21 cellular contexts compared by ENCODE assay signal in genomic region chr11:27697679-27698275, GRCh38. TPM values are rescaled to one million over a fixed set of nuclear protein-coding genes. Genes with fewer than 3 reads are reported as not detected.
DNase-seq lines count a peak whose midpoint lies in the region; ATAC-seq, FAIRE-seq and TF ChIP-seq lines count a peak whose summit lies in the region.
"Had no signal": no experiment of that assay in that cellular context is flagged by ENCODE, and none has a peak within 500 bp of the region (broad histone marks: within the 10 kb centered on the region; RNA-seq: fewer than 3 reads in every experiment).

No MANE protein-coding gene starts in this region.

- in situ Hi-C loops in GM12878 (cut with MboI): no loop called here

- no peak overlapping the region for H3K4me3 Mint-ChIP-seq in activated CD8-positive, alpha-beta memory T cell treated with anti-CD3 and anti-CD28 coated beads, Interleukin-2, amount 10 ng/mL, durations not matched to agents 7 days and 5 days
- H3K4me3 Mint-ChIP-seq: activated naive CD4-positive, alpha-beta T cell treated with anti-CD3 and anti-CD28 coated beads, Interleukin-2, amount 10 ng/mL, durations not matched to agents 7 days and 5 days had no signal

- TF ChIP-seq RAD21 in HCT116 (IDR thresholded peaks at IDR 0.05; ENCODE audit: low read depth) (no peak), GM12878 (IDR thresholded peaks at IDR 0.05; ENCODE audit: insufficient read depth, low read depth, low read length) (no peak)

- no peak overlapping the region for H3K27ac Mint-ChIP-seq in activated CD8-positive, alpha-beta memory T cell treated with anti-CD3 and anti-CD28 coated beads, Interleukin-2, amount 10 ng/mL, durations not matched to agents 7 days and 5 days
- H3K27ac Mint-ChIP-seq: activated naive CD4-positive, alpha-beta T cell treated with anti-CD3 and anti-CD28 coated beads, Interleukin-2, amount 10 ng/mL, durations not matched to agents 7 days and 5 days had no signal

- no peak for FAIRE-seq in GM12878 (lab: Jason Lieb, UNC)

- POLR2A ChIA-PET in HCT116 (lab: Charles Lee): no interaction called here
- POLR2A ChIA-PET in GM12878 (lab: Charles Lee): no interaction called here

- peaks cover 17% of the 10 kb centered on the region; the same call in 1 of the 2 replicates for H4K20me1 ChIP-seq in HCT116 (ENCODE audit: insufficient read depth)
- no peaks in the 10 kb centered on the region for H4K20me1 ChIP-seq in GM12878 (ENCODE audit: control insufficient read depth, insufficient read depth)

- H3K27ac ChIP-seq in ACC112 (ENCODE audit: low read depth, low read length) (peak overlapping the region; percentile 46), HCT116 (ENCODE audit: low read depth, low read length) (no peak overlapping the region; the same call in 1 of the 2 replicates), GM12878 (ENCODE audit: control insufficient read depth, insufficient read depth) (no peak overlapping the region)
- H3K27ac ChIP-seq: cardiac muscle cell had no signal

- TF ChIP-seq CTCF in HCT116 (IDR thresholded peaks at IDR 0.05 in 2 of 3, conservative IDR thresholded peaks at IDR 0.05 in 1 of 3; ENCODE audit: borderline replicate concordance in 1 of 3, insufficient read depth in 1 of 3, low read depth in 2 of 3, low read length in 2 of 3): no peak
- TF ChIP-seq CTCF in GM12878 (IDR thresholded peaks at IDR 0.05 in 2 of 3, conservative IDR thresholded peaks at IDR 0.05 in 1 of 3; ENCODE audit: control insufficient read depth in 2 of 3, extremely low read depth in 1 of 3, insufficient read depth in 1 of 3, low read depth in 3 of 3, low read length in 3 of 3): no peak

- H3K4me2 ChIP-seq in HCT116 (ENCODE audit: low read length) (peak overlapping the region; percentile 91), GM12878 (ENCODE audit: control insufficient read depth, insufficient read depth) (no peak overlapping the region)

- H3K36me3 ChIP-seq in ACC112 (ENCODE audit: insufficient read depth, low read length) (no peaks in the 10 kb centered on the region), HCT116 (ENCODE audit: control insufficient read depth in 1 of 2, insufficient read depth in 2 of 2, low read length in 2 of 2) (0 out of 4 replicates have a peak, but pooled peaks cover 0 to 5% of the 10 kb centered on the region in 2 experiments), GM12878 (ENCODE audit: control insufficient read depth in 2 of 2, insufficient read depth in 2 of 2, low read length in 1 of 2) (no peaks in the 10 kb centered on the region)
- H3K36me3 ChIP-seq: cardiac muscle cell had no signal

- H3K9me3 ChIP-seq in HCT116 (ENCODE audit: control insufficient read depth in 1 of 2, insufficient read depth in 1 of 2, low read depth in 1 of 2, low read length in 2 of 2) (no peaks in the 10 kb centered on the region), GM12878 (replicated peaks; ENCODE audit: control insufficient read depth, insufficient read depth, low read length) (no peaks in the 10 kb centered on the region)

- CTCF ChIA-PET in HCT116 (lab: Charles Lee) (interaction anchor here (0.7 to 4.2 kb wide), 2 partner anchors 832 to 1631 kb away, joined by 4 to 17 read pairs; no protein-coding TSS in a partner anchor), GM12878 (lab: Yijun Ruan, JAX) (interaction anchor here (0.9 to 3.8 kb wide), 11 partner anchors 7 to 1638 kb away, joined by 3 to 33 read pairs (median 5); no protein-coding TSS in a partner anchor)
- CTCF ChIA-PET in activated CD8-positive, alpha-beta memory T cell treated with anti-CD3 and anti-CD28 coated beads, Interleukin-2, amount 10 ng/mL, durations not matched to agents 7 days and 5 days (lab: Charles Lee): no interaction called here

- peaks cover 2% of the 10 kb centered on the region for H3K36me3 Mint-ChIP-seq in activated CD8-positive, alpha-beta memory T cell treated with anti-CD3 and anti-CD28 coated beads, Interleukin-2, amount 10 ng/mL, durations not matched to agents 7 days and 5 days
- H3K36me3 Mint-ChIP-seq: activated naive CD4-positive, alpha-beta T cell treated with anti-CD3 and anti-CD28 coated beads, Interleukin-2, amount 10 ng/mL, durations not matched to agents 7 days and 5 days had no signal

- TF ChIP-seq EP300 in GM12878 (IDR thresholded peaks at IDR 0.05; ENCODE audit: borderline replicate concordance in 1 of 2, control insufficient read depth in 1 of 2, low read depth in 2 of 2, low read length in 2 of 2): no peak

- H3K4me3 ChIP-seq in ACC112 (ENCODE audit: low read depth, low read length): peak overlapping the region; percentile 94
- peak overlapping the region; percentile 69 to 86; a peak in 2 of 4 replicates for H3K4me3 ChIP-seq in HCT116 (replicated peaks in 1 of 2; ENCODE audit: low read depth in 1 of 2, low read length in 2 of 2)
- H3K4me3 ChIP-seq in GM12878: no peak overlapping the region

- H3K4me1 ChIP-seq in ACC112 (ENCODE audit: control insufficient read depth, insufficient read depth, low read length, unreplicated experiment) (peaks cover 39% of the 10 kb centered on the region), HCT116 (ENCODE audit: control insufficient read depth in 1 of 2, insufficient read depth in 2 of 2, low read length in 2 of 2) (peaks cover 35 to 48% of the 10 kb centered on the region in 2 experiments), GM12878 (ENCODE audit: control insufficient read depth, insufficient read depth, low read length) (no peaks in the 10 kb centered on the region; the same call in 1 of the 2 replicates)

- no peaks in the 10 kb centered on the region for H3K9me2 ChIP-seq in HCT116 (ENCODE audit: insufficient read depth)

- H3K27me3 ChIP-seq in ACC112 (ENCODE audit: insufficient read depth, low read length) (no peaks in the 10 kb centered on the region), HCT116 (ENCODE audit: insufficient read depth, low read length) (no peaks in the 10 kb centered on the region), GM12878 (replicated peaks in 1 of 2; ENCODE audit: control insufficient read depth in 2 of 2, insufficient read depth in 2 of 2, low read length in 1 of 2) (peaks cover 6 to 22% of the 10 kb centered on the region in 2 experiments)

- H3K4me1 Mint-ChIP-seq in activated CD8-positive, alpha-beta memory T cell treated with anti-CD3 and anti-CD28 coated beads, Interleukin-2, amount 10 ng/mL, durations not matched to agents 7 days and 5 days: peaks cover 23% of the 10 kb centered on the region

- ATAC-seq in HCT116 (no peak), GM12878 (no peak)
- ATAC-seq in activated CD8-positive, alpha-beta memory T cell treated with anti-CD3 and anti-CD28 coated beads, Interleukin-2, amount 10 ng/mL, durations not matched to agents 7 days and 5 days: no peak

- 0 out of 2 replicates have a peak overlapping the region, but pooled peaks have one; percentile 77 for H3K9ac ChIP-seq in HCT116 (ENCODE audit: low read length)
- no peak overlapping the region for H3K9ac ChIP-seq in GM12878 (ENCODE audit: control insufficient read depth, insufficient read depth, low read length)

- 17% methylated on average over 2 of the region's 2 CpGs for WGBS in GM12878 (ENCODE audit: insufficient coverage, insufficient replicate concordance, low lambda C conversion rate, missing lambda C conversion rate)

- H2AFZ ChIP-seq in ACC112 (ENCODE audit: low read length, unreplicated experiment) (no peak overlapping the region), HCT116 (ENCODE audit: low read depth, low read length, poor library complexity, severe bottlenecking) (no peak overlapping the region), GM12878 (ENCODE audit: control insufficient read depth, low read depth, low read length) (no peak overlapping the region)

- BruUV-seq in HCT116 (replicated peaks; lab: Mats Ljungman, UMichigan) (no TSS peak), GM12878 (replicated peaks; lab: Mats Ljungman, UMichigan) (TSS peak; percentile 24)

- DNase-seq in HCT116 (ENCODE audit: low read depth, low spot score) (no peak), GM12878 (ENCODE audit: low read depth, low spot score) (no peak), kidney glomerular epithelial cell (lab: John Stamatoyannopoulos, UW) (peak; percentile 51), hepatic stellate cell (ENCODE audit: low spot score) (no peak), mesenteric fat pad (ENCODE audit: low spot score) (no peak), NOMO-1 treated with DMSO at 0.1 percent for 48 hours (lab: John Stamatoyannopoulos, UW; ENCODE audit: unreplicated experiment) (no peak)
- no peak for DNase-seq in activated CD8-positive, alpha-beta memory T cell treated with anti-CD3 and anti-CD28 coated beads, Interleukin-2, amount 10 ng/mL, durations not matched to agents 7 days and 5 days
- DNase-seq: activated CD4-positive, alpha-beta T cell treated with anti-CD3 and anti-CD28 coated beads for 1 hour; activated CD8-positive, alpha-beta memory T cell treated with anti-CD3 and anti-CD28 coated beads, Interleukin-2, amount 50 U/mL, for 4 hours; activated naive CD4-positive, alpha-beta T cell treated with anti-CD3 and anti-CD28 coated beads, Interleukin-2, amount 10 ng/mL, durations not matched to agents 7 days and 5 days; COR-L47; effector CD4-positive, alpha-beta T cell; GF-D8; mesendoderm; NCI-H1417 treated with DMSO at 0.1 percent for 48 hours; NCI-H226; Right ventricle myocardium superior; stimulated activated naive CD4-positive, alpha-beta T cell; T-helper 2 cell had no signal

- peaks cover 56% of the 10 kb centered on the region for H3K79me2 ChIP-seq in ACC112 (ENCODE audit: control insufficient read depth, insufficient read depth, low read length, unreplicated experiment)
- H3K79me2 ChIP-seq in HCT116 (ENCODE audit: insufficient read depth, low read length): peaks cover 85% of the 10 kb centered on the region
- H3K79me2 ChIP-seq in GM12878 (ENCODE audit: control insufficient read depth, insufficient read depth, low read length): no peaks in the 10 kb centered on the region

- H3K9me3 Mint-ChIP-seq in activated CD8-positive, alpha-beta memory T cell treated with anti-CD3 and anti-CD28 coated beads, Interleukin-2, amount 10 ng/mL, durations not matched to agents 7 days and 5 days (ENCODE audit: low read depth): no peaks in the 10 kb centered on the region
- H3K9me3 Mint-ChIP-seq: activated naive CD4-positive, alpha-beta T cell treated with anti-CD3 and anti-CD28 coated beads, Interleukin-2, amount 10 ng/mL, durations not matched to agents 7 days and 5 days had no signal

- intact Hi-C loops in HCT116 (cut with micrococcal nuclease): loop anchor here (2.0 to 10.0 kb wide), 4 partner anchors 645 to 1737 kb away; no protein-coding TSS in a partner anchor
- intact Hi-C loops in GM12878 (cut with micrococcal nuclease; ENCODE audit: unreplicated experiment): loop anchor here (2.0 to 10.0 kb wide), 2 partner anchors 1001 to 1327 kb away; no protein-coding TSS in a partner anchor

- SMC1A ChIA-PET in GM12878 (lab: Charles Lee; ENCODE audit: uncharacterized antibody, unreplicated experiment): interaction anchor here (1.5 to 3.6 kb wide), 3 partner anchors 8 to 1462 kb away, joined by 6 to 12 read pairs (median 11); no protein-coding TSS in a partner anchor

- RAD21 ChIA-PET in HCT116 (lab: Charles Lee; ENCODE audit: low non-redundant PET in 1 of 2, low total read pairs in 2 of 2, uncharacterized antibody in 2 of 2, unreplicated experiment in 2 of 2) (no interaction called here), GM12878 (lab: Charles Lee; ENCODE audit: unreplicated experiment) (interaction anchor here (1.0 to 3.3 kb wide), 2 partner anchors 18 to 1631 kb away, joined by 4 to 14 read pairs; no protein-coding TSS in a partner anchor)

- H3K27me3 Mint-ChIP-seq in activated CD8-positive, alpha-beta memory T cell treated with anti-CD3 and anti-CD28 coated beads, Interleukin-2, amount 10 ng/mL, durations not matched to agents 7 days and 5 days: peaks cover 67% of the 10 kb centered on the region

- no peak for TF ChIP-seq POLR2A in HCT116 (IDR thresholded peaks at IDR 0.05; ENCODE audit: borderline replicate concordance, extremely low read depth, insufficient read depth, insufficient read length)
- TF ChIP-seq POLR2A in GM12878 (IDR thresholded peaks at IDR 0.05; ENCODE audit: low read depth, low read length): no peak

RNA-seq across cellular contexts. Expression of gene BDNF, which starts 2.5 kb away (rescaled TPM):
- total RNA-seq in HCT116 (2021; ENCODE audit: unreplicated experiment) (22.0 TPM), GM12878 (2014; rRNA removed) (0.06 TPM in 1 of 2 replicates, not detected in the other), GM12878 (2014; rRNA removed; fragmentation: Illumina TruSeq; extraction: Trizol) (0.04 TPM in 1 of 2 replicates, not detected in the other), GM12878 (2021) (0.05 and 0.08 TPM in 2 replicates), mesenteric fat pad (0.22 TPM)
- 3.9 and 5.0 TPM in 2 replicates for polyA plus RNA-seq in HCT116 (2012)
- 0.15 and 0.23 TPM in 2 replicates for total RNA-seq in GM12878 (2013; cell fraction: nucleolus; rRNA removed)
- polyA plus RNA-seq in GM12878 (2011; ENCODE audit: low read depth): not detected
- polyA plus RNA-seq in GM12878 (2011; rRNA removed) (0.14 and 0.15 TPM in 2 replicates), GM12878 (2014; fragmentation: Illumina TruSeq; extraction: Trizol) (0.05 TPM in 1 of 2 replicates, not detected in the other), GM12878 (2014; fragmentation: Nextera tagmentation; extraction: Ambion mirVana) (under 1 TPM; 0.02 to 0.03 TPM), GM12878 (2014; rRNA removed) (0.05 TPM in 1 of 2 replicates, not detected in the other), GM12878 (2016; fragmentation: Nextera tagmentation; extraction: Ambion mirVana) (under 1 TPM; 0.07 to 0.24 TPM)
- 0.04 and 0.07 TPM in 2 replicates for polyA plus RNA-seq in GM12878 (2011; cell fraction: cytosol; rRNA removed)
- polyA plus RNA-seq in GM12878 (2011; cell fraction: nucleus; rRNA removed): 0.06 and 0.13 TPM in 2 replicates
- 0.07 TPM in 1 of 2 replicates, not detected in the other for polyA plus RNA-seq in GM12878 (2012)
- polyA minus RNA-seq in GM12878 (2011; rRNA and poly(A)+ RNA removed): 0.10 TPM in 1 of 2 replicates, not detected in the other
- not detected in 2 replicates for polyA minus RNA-seq in GM12878 (2011; cell fraction: cytosol; rRNA and poly(A)+ RNA removed)
- polyA minus RNA-seq in GM12878 (2011; cell fraction: nucleus; rRNA and poly(A)+ RNA removed): 0.10 and 0.12 TPM in 2 replicates
- not detected for total RNA-seq in activated CD8-positive, alpha-beta memory T cell treated with anti-CD3 and anti-CD28 coated beads, Interleukin-2, amount 10 ng/mL, durations not matched to agents 7 days and 5 days

Comparison
In these comparisons a context has a peak if more than half of its experiments do, and no peak if none do; other contexts are left out.
1. RNA of gene BDNF, which starts 2.5 kb away (total RNA-seq): 22.0 TPM in HCT116 (single experiment); 0.22 TPM in mesenteric fat pad (single experiment), 0.04 to 0.23 TPM in GM12878 and not detected in activated CD8-positive, alpha-beta memory T cell treated with anti-CD3 and anti-CD28 coated beads, Interleukin-2, amount 10 ng/mL, durations not matched to agents 7 days and 5 days; every median in the first group is over 10 times any median in the second.